20 cellular contexts compared by ENCODE assay signal in genomic region chr9:107971241-107971640, GRCh38.
"Had no signal": no experiment of that assay in that cellular context is flagged by ENCODE, and none has a peak within 500 bp of the region (broad histone marks: within the 10 kb centered on the region; RNA-seq: fewer than 3 reads in every experiment).

No MANE protein-coding gene starts in this region.

- H3K4me2 ChIP-seq: SK-N-SH had no signal

- ATAC-seq: activated CD4-positive, alpha-beta T cell treated with anti-CD3 and anti-CD28 coated beads for 36 hours; activated naive CD4-positive, alpha-beta T cell treated with anti-CD3 and anti-CD28 coated beads, Interleukin-2, amount 50 U/mL, for 72 hours; WTC11 had no signal

- H3K9ac ChIP-seq: SK-N-SH had no signal

- DNase-seq: activated CD4-positive, alpha-beta T cell treated with anti-CD3 and anti-CD28 coated beads for 36 hours; activated CD4-positive, alpha-beta T cell treated with anti-CD3 and anti-CD28 coated beads, Interleukin-2, amount 50 U/mL, for 48 hours; activated gamma-delta T cell treated with Interleukin-2 at 50 U/mL for 16 hours; activated T-cell treated with anti-CD3 and anti-CD28 coated beads for 4 hours; amniotic stem cell; colonic mucosa; erythroblast; hippocampal formation; left cardiac atrium; nucleus accumbens; SK-N-SH; stimulated activated CD4-positive, alpha-beta T cell treated with anti-CD3 and anti-CD28 coated beads, Interleukin-12 subunit alpha, Interleukin-12 subunit beta, amount 100 ng/mL, for 4 hours; stimulated activated CD4-positive, alpha-beta T cell treated with anti-CD3 and anti-CD28 coated beads, Interleukin-1b, Interleukin-23, amount 100 ng/mL, for 48 hours; stimulated activated CD8-positive, alpha-beta memory T cell treated with anti-CD3 and anti-CD28 coated beads, Interleukin-4, amount 100 ng/mL, for 48 hours; stimulated activated naive CD4-positive, alpha-beta T cell; thyroid gland had no signal

- H3K4me1 ChIP-seq: thyroid gland had no signal

- H3K27me3 ChIP-seq: colonic mucosa, thyroid gland had no signal

- H3K4me3 ChIP-seq: colonic mucosa, lung, thyroid gland had no signal

- H3K9me2 ChIP-seq: SK-N-SH had no signal

- H3K9me3 ChIP-seq: colonic mucosa, SK-N-SH, thyroid gland had no signal

- FAIRE-seq: islet of Langerhans had no signal

- H3K27ac ChIP-seq: colonic mucosa, thyroid gland had no signal

- H3K36me3 ChIP-seq: colonic mucosa, thyroid gland had no signal
